In genomic region chr7:22672892-22673637, GRCh38 we compare ENCODE assay signal across 8 cellular contexts. TPM values are rescaled to one million over a fixed set of nuclear protein-coding genes. Genes with fewer than 3 reads are reported as not detected.
DNase-seq lines count a peak whose midpoint lies in the region; ATAC-seq and TF ChIP-seq lines count a peak whose summit lies in the region.

No MANE protein-coding gene starts in this region.

- intact Hi-C loops in activated CD8-positive, alpha-beta T cell treated with anti-CD3 and anti-CD28 coated beads for 36 hours (cut with micrococcal nuclease): no loop called here

- H3K27ac Mint-ChIP-seq in activated CD8-positive, alpha-beta T cell treated with anti-CD3 and anti-CD28 coated beads for 36 hours: no peak overlapping the region

- peaks cover 6% of the 10 kb centered on the region for H3K27me3 Mint-ChIP-seq in activated CD8-positive, alpha-beta T cell treated with anti-CD3 and anti-CD28 coated beads for 36 hours

- no peak overlapping the region for H3K4me3 Mint-ChIP-seq in activated CD8-positive, alpha-beta T cell treated with anti-CD3 and anti-CD28 coated beads for 36 hours

- no peak for TF ChIP-seq CTCF in C4-2B (conservative IDR thresholded peaks at IDR 0.05)
- TF ChIP-seq CTCF in activated CD8-positive, alpha-beta T cell treated with anti-CD3 and anti-CD28 coated beads for 36 hours (IDR thresholded peaks at IDR 0.05): no peak
- TF ChIP-seq CTCF in suprapubic skin (IDR thresholded peaks at IDR 0.05): no peak

- no peaks in the 10 kb centered on the region for H3K27me3 ChIP-seq in suprapubic skin

- H3K27ac ChIP-seq in C4-2B: peak overlapping the region; percentile 91; the same call in 1 of the 2 replicates
- no peak overlapping the region for H3K27ac ChIP-seq in suprapubic skin

- 76% methylated on average over 6 of the region's 6 CpGs for WGBS in suprapubic skin

- no peak for TF ChIP-seq EP300 in suprapubic skin (IDR thresholded peaks at IDR 0.05)

- H3K4me1 ChIP-seq in suprapubic skin: no peaks in the 10 kb centered on the region

- POLR2A ChIA-PET in activated CD8-positive, alpha-beta T cell treated with anti-CD3 and anti-CD28 coated beads for 36 hours (lab: Charles Lee): no interaction called here

- H3K36me3 ChIP-seq in suprapubic skin: no peaks in the 10 kb centered on the region

- H3K4me3 ChIP-seq in suprapubic skin: no peak overlapping the region

- ATAC-seq in GM19395 (IDR thresholded peaks at IDR 0.05; ENCODE audit: unreplicated experiment) (peak; percentile 78), HG03135 (IDR thresholded peaks at IDR 0.05; ENCODE audit: unreplicated experiment) (peak; percentile 73)
- peak; percentile 40 for ATAC-seq in activated CD8-positive, alpha-beta T cell treated with anti-CD3 and anti-CD28 coated beads for 36 hours

- peaks cover 3% of the 10 kb centered on the region for H3K9me3 Mint-ChIP-seq in activated CD8-positive, alpha-beta T cell treated with anti-CD3 and anti-CD28 coated beads for 36 hours

- TF ChIP-seq POLR2A in suprapubic skin (IDR thresholded peaks at IDR 0.05): no peak

- no peaks in the 10 kb centered on the region for H3K36me3 Mint-ChIP-seq in activated CD8-positive, alpha-beta T cell treated with anti-CD3 and anti-CD28 coated beads for 36 hours (ENCODE audit: low read depth)

- H3K9me3 ChIP-seq in suprapubic skin: no peaks in the 10 kb centered on the region

- H3K4me1 Mint-ChIP-seq in activated CD8-positive, alpha-beta T cell treated with anti-CD3 and anti-CD28 coated beads for 36 hours (ENCODE audit: low read depth): peaks cover 47% of the 10 kb centered on the region

- DNase-seq in activated CD8-positive, alpha-beta T cell treated with anti-CD3 and anti-CD28 coated beads for 36 hours: no peak
- DNase-seq in NK-92 (lab: John Stamatoyannopoulos, UW; ENCODE audit: unreplicated experiment): no peak
- DNase-seq in suprapubic skin (ENCODE audit: low spot score in 2 of 2): no peak
- DNase-seq in activated CD4-positive, CD25-positive, alpha-beta regulatory T cell treated with anti-CD3 and anti-CD28 coated beads, Interleukin-2, amount 50 U/mL, for 72 hours: no peak
- no peak for DNase-seq in activated CD4-positive, alpha-beta T cell treated with anti-CD3 and anti-CD28 coated beads, Interleukin-2, amount 50 U/mL, for 1 hour

- CTCF ChIA-PET in activated CD8-positive, alpha-beta T cell treated with anti-CD3 and anti-CD28 coated beads for 36 hours (lab: Charles Lee): interaction anchor here (1.6 kb wide), 1 partner anchor 113 kb away, joined by 5 read pairs; no protein-coding TSS in a partner anchor

RNA-seq across cellular contexts. Expression of gene IL6, which starts 53.9 kb away (rescaled TPM):
- not detected for total RNA-seq in activated CD8-positive, alpha-beta T cell treated with anti-CD3 and anti-CD28 coated beads for 36 hours
- total RNA-seq in suprapubic skin: 10 to 100 TPM in 1 of 4 donors, 1 to 10 TPM in 1, under 1 TPM in 1, not detected in 1; 0.80 to 36.0 (median 6.4) TPM
